Comparison of ENCODE assay signal across 10 cellular contexts in the genomic region with DNA sequence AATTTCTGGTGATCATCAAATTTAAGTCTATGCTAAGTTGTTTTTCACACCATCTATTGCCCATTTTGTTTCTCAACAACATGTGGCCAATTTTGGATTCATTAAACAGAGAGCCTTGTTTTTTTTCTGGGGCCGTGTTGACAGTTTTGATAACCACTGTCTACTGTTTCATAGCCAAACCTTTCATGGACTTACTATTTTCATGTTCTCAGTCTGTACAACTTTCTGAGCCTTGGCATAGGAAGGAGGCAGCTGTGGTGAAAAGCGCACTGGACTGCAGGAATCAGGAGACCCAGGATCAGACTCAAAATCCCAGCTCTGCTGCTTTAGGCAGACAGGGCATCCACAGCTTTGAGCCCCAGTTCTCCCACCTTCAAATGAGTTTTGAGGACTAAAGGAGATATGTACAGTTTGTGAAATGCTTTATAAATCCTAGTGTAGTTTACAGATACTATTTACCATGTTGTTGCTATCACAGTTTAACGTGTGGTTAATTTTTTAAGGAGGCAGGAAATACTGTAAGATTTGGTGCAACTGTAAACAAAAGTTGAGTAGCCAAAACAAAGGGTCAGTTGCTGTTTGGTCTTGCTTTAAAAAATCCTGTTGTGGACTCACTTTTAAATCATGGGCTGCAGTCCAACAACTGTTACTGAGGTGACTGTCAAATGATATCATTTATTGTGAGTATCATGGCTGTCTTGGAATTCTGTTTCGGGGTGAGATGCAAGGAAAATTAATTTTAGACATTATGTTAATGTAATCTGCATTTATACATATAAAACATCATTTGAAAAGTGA. TPM values are rescaled to one million over a fixed set of nuclear protein-coding genes. Genes with fewer than 3 reads are reported as not detected.
A peak's percentile ranks its signal among the peaks of the same experiment; 100 is the strongest.
DNase-seq lines count a peak whose midpoint lies in the region; ATAC-seq and TF ChIP-seq lines count a peak whose summit lies in the region.
"Had no signal": no experiment of that assay in that cellular context is flagged by ENCODE, and none has a peak within 500 bp of the region (broad histone marks: within the 10 kb centered on the region; RNA-seq: fewer than 3 reads in every experiment).

No MANE protein-coding gene starts in this region.

- DNase-seq in left ventricle myocardium inferior (no peak), left cardiac atrium (no peak), myocyte (ENCODE audit: low read depth) (peak; percentile 47), uterus (no peak), COR-L47 (lab: John Stamatoyannopoulos, UW) (no peak), A172 (ENCODE audit: low spot score) (no peak), sciatic nerve (ENCODE audit: low spot score) (no peak)
- DNase-seq in central memory CD8-positive, alpha-beta T cell (ENCODE audit: low spot score in 2 of 2) = no peak

- intact Hi-C loops in left ventricle myocardium inferior (cut with micrococcal nuclease) (no loop called here), left cardiac atrium (cut with DNase I) (no loop called here), uterus (cut with DNase I; ENCODE audit: low total_unique reads) (no loop called here), sciatic nerve (cut with DNase I) (no loop called here)

- H3K27me3 ChIP-seq in left ventricle myocardium inferior (ENCODE audit: low read depth) = no peaks in the 10 kb centered on the region
- no peaks in the 10 kb centered on the region for H3K27me3 ChIP-seq in uterus

- peaks cover 11% of the 10 kb centered on the region for H3K36me3 Mint-ChIP-seq in central memory CD8-positive, alpha-beta T cell (ENCODE audit: insufficient read depth)

- peaks cover 80% of the 10 kb centered on the region for H3K4me1 ChIP-seq in left ventricle myocardium inferior
- H3K4me1 ChIP-seq in uterus = peaks cover 0 to 4% of the 10 kb centered on the region in 2 donors

- H3K9me3 ChIP-seq in left ventricle myocardium inferior (replicated peaks) (no peaks in the 10 kb centered on the region), uterus (no peaks in the 10 kb centered on the region)

- peak overlapping the region; percentile 29 for H3K27ac Mint-ChIP-seq in central memory CD8-positive, alpha-beta T cell (ENCODE audit: low read depth)

- H3K27me3 Mint-ChIP-seq in central memory CD8-positive, alpha-beta T cell = no peaks in the 10 kb centered on the region

- H3K9me3 Mint-ChIP-seq in central memory CD8-positive, alpha-beta T cell = no peaks in the 10 kb centered on the region
- H3K9me3 Mint-ChIP-seq: stimulated activated effector memory CD8-positive, alpha-beta T cell treated with anti-CD3 and anti-CD28 coated beads, Interleukin-12 subunit alpha, Interleukin-12 subunit beta, amount 100 ng/mL, for 72 hours had no signal

- ATAC-seq in left cardiac atrium (no peak), sciatic nerve (no peak)
- ATAC-seq in central memory CD8-positive, alpha-beta T cell (replicated peaks; ENCODE audit: extremely low read depth, poor library complexity, severe bottlenecking) = no peak
- ATAC-seq: activated CD4-positive, CD25-positive, alpha-beta regulatory T cell treated with anti-CD3 and anti-CD28 coated beads, Interleukin-2, amount 50 U/mL, for 24 hours; stimulated activated effector memory CD8-positive, alpha-beta T cell treated with anti-CD3 and anti-CD28 coated beads, Interleukin-12 subunit alpha, Interleukin-12 subunit beta, amount 100 ng/mL, for 72 hours had no signal

- no peak for TF ChIP-seq POLR2A in uterus (IDR thresholded peaks at IDR 0.05)

- TF ChIP-seq CTCF in left ventricle myocardium inferior (IDR thresholded peaks at IDR 0.05; ENCODE audit: borderline replicate concordance) (no peak), uterus (IDR thresholded peaks at IDR 0.05) (no peak)

- H3K27ac ChIP-seq in left ventricle myocardium inferior (replicated peaks) = peak overlapping the region; percentile 95
- peak overlapping the region; percentile 13 to 58 for H3K27ac ChIP-seq in uterus

- peak overlapping the region; percentile 3 for H3K4me3 ChIP-seq in left ventricle myocardium inferior
- no peak overlapping the region for H3K4me3 ChIP-seq in uterus

- H3K4me3 Mint-ChIP-seq in central memory CD8-positive, alpha-beta T cell = peak overlapping the region; percentile 97

- no peaks in the 10 kb centered on the region for H3K36me3 ChIP-seq in left ventricle myocardium inferior
- no peaks in the 10 kb centered on the region for H3K36me3 ChIP-seq in uterus

- H3K4me1 Mint-ChIP-seq in central memory CD8-positive, alpha-beta T cell = peaks cover 54% of the 10 kb centered on the region

RNA-seq across cellular contexts. Expression of gene MACO1, which starts 2.9 kb away (rescaled TPM):
- total RNA-seq in left ventricle myocardium inferior = 12.9 TPM
- total RNA-seq in left cardiac atrium = 10 to 100 TPM; 15.1 to 16.4 TPM
- total RNA-seq in myocyte = 27.7 and 31.1 TPM in 2 replicates
- polyA plus RNA-seq in myocyte (2012) = 14.3 TPM
- total RNA-seq in uterus = 10 to 100 TPM; 15.4 to 26.8 (median 20.2) TPM
- total RNA-seq in A172 (2014; rRNA removed; shearing (Covaris generic)) = 12.4 and 12.6 TPM in 2 replicates
- total RNA-seq in sciatic nerve = 20.4 TPM

RNA-seq across cellular contexts. Expression of gene RHCE, which starts 13.0 kb away (rescaled TPM):
- 1.0 TPM for total RNA-seq in left ventricle myocardium inferior
- under 1 TPM; 0.65 to 0.71 TPM for total RNA-seq in left cardiac atrium
- 2.1 and 2.2 TPM in 2 replicates for total RNA-seq in myocyte
- 1.9 TPM for polyA plus RNA-seq in myocyte (2012)
- total RNA-seq in uterus = under 1 TPM in 1 of 4 donors, not detected in 3; 0.41 TPM
- 0.38 TPM in 1 of 2 replicates, not detected in the other for total RNA-seq in A172 (2014; rRNA removed; shearing (Covaris generic))
- 1.1 TPM for total RNA-seq in sciatic nerve
